8 cellular contexts compared by ENCODE assay signal in the genomic region with DNA sequence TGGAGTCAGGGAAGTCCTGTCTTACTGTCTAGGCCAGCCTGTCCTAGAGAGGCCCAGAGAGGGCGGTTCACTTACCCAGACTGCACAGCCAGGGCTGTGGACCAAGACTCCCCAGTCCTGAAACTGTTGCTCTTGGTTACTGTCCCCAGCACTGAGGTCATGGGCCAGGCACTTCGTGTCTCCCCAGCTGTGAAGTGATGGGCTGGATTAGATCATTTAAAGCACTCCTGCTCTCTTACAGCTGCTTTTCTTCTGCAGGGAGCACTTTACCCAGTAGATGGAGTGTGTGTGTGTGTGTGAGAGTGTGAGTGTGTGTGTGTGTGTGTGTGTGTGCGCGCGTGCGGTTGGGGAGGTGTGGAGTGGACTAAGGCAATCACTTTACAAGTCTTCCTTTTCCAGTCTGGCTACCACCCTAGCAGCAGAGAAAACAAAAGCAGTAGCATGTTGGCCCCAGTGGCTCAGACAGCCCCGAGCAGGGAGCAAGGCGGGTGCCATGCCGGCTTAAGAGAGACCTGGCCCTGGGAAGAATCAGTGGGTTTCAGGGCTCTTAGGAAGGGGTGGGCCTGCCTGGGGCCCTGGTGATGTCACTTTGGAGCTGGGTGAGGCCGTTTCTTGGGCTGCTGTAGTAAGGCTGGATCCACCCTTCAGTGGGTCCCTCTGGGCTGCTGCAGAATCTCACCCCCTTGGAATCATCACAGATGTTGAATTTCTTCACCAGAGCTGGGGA. TPM values are rescaled to one million over a fixed set of nuclear protein-coding genes. Genes with fewer than 3 reads are reported as not detected.
A peak's percentile ranks its signal among the peaks of the same experiment; 100 is the strongest.
DNase-seq lines count a peak whose midpoint lies in the region; ATAC-seq and TF ChIP-seq lines count a peak whose summit lies in the region.

No MANE protein-coding gene starts in this region.

- H3K9ac ChIP-seq in KMS-11: peak overlapping the region; percentile 44; the same call in 1 of the 2 replicates
- no peak overlapping the region for H3K9ac ChIP-seq in mammary epithelial cell (ENCODE audit: insufficient read depth, low read length)

- H3K9me2 ChIP-seq in DOHH2 (replicated peaks; ENCODE audit: control insufficient read depth, low read length): no peaks in the 10 kb centered on the region

- DNase-seq in mammary epithelial cell (peak; percentile 29), mucosa of descending colon (peak in 2 of 3 donors; percentile 55 to 61), NCI-H2107 treated with DMSO at 0.1 percent for 48 hours (lab: John Stamatoyannopoulos, UW; ENCODE audit: unreplicated experiment) (no peak)
- DNase-seq in effector memory CD4-positive, alpha-beta T cell: no peak
- DNase-seq in stimulated activated CD4-positive, alpha-beta T cell treated with anti-CD3 and anti-CD28 coated beads, Interleukin-4, amount 100 ng/mL, for 4 hours: no peak

- H3K27me3 ChIP-seq in DOHH2 (ENCODE audit: control insufficient read depth, low read length) (peaks cover 6% of the 10 kb centered on the region), KMS-11 (ENCODE audit: insufficient read depth, low read depth) (no peaks in the 10 kb centered on the region; the same call in 1 of the 2 replicates), mammary epithelial cell (ENCODE audit: insufficient read depth, low read length) (no peaks in the 10 kb centered on the region)
- H3K27me3 ChIP-seq in effector memory CD4-positive, alpha-beta T cell (replicated peaks; ENCODE audit: control insufficient read depth, insufficient read depth, low read length, poor library complexity, severe bottlenecking): no peaks in the 10 kb centered on the region

- in situ Hi-C loops in mammary epithelial cell (cut with MboI; ENCODE audit: low sequenced_read_pairs in 2 of 2): loop anchor here in 1 of 2 donors (25.0 kb wide), 1 partner anchor 292 kb away; a partner anchor contains a TSS

- WGBS in mammary epithelial cell (ENCODE audit: low coverage, missing lambda C conversion rate): 71% methylated on average over 10 of the region's 10 CpGs

- no peak overlapping the region for H3K27ac ChIP-seq in DOHH2 (ENCODE audit: low read depth, low read length)
- H3K27ac ChIP-seq in KMS-11: peak overlapping the region; percentile 60
- H3K27ac ChIP-seq in mammary epithelial cell (ENCODE audit: insufficient read depth, low read depth, low read length): peak overlapping the region; percentile 63
- H3K27ac ChIP-seq in effector memory CD4-positive, alpha-beta T cell (ENCODE audit: insufficient read depth, low read length, poor library complexity, severe bottlenecking): no peak overlapping the region

- BruUV-seq in mammary epithelial cell (replicated peaks; lab: Mats Ljungman, UMichigan): no TSS peak

- H3K36me3 ChIP-seq in DOHH2 (ENCODE audit: control insufficient read depth, low read length) (no peaks in the 10 kb centered on the region), KMS-11 (ENCODE audit: insufficient read depth) (no peaks in the 10 kb centered on the region), mammary epithelial cell (ENCODE audit: insufficient read depth, low read length) (no peaks in the 10 kb centered on the region), mucosa of descending colon (ENCODE audit: low read depth) (no peaks in the 10 kb centered on the region)
- no peaks in the 10 kb centered on the region for H3K36me3 ChIP-seq in effector memory CD4-positive, alpha-beta T cell (ENCODE audit: control insufficient read depth, insufficient read depth, low read length)

- H2AFZ ChIP-seq in KMS-11 (ENCODE audit: low read depth) (0 out of 2 replicates have a peak overlapping the region, but pooled peaks have one; percentile 2), mammary epithelial cell (ENCODE audit: low read depth, low read length) (no peak overlapping the region)

- peaks cover 12% of the 10 kb centered on the region for H4K20me1 ChIP-seq in DOHH2 (ENCODE audit: control insufficient read depth, insufficient read depth, low read depth, low read length)
- H4K20me1 ChIP-seq in KMS-11 (ENCODE audit: insufficient read depth): no peaks in the 10 kb centered on the region
- no peaks in the 10 kb centered on the region for H4K20me1 ChIP-seq in mammary epithelial cell (ENCODE audit: insufficient read depth, low read length)

- peaks cover under 1% of the 10 kb centered on the region; the same call in 1 of the 2 replicates for H3F3A ChIP-seq in DOHH2 (ENCODE audit: control insufficient read depth, insufficient read depth)

- TF ChIP-seq CTCF in DOHH2 (IDR thresholded peaks at IDR 0.05; ENCODE audit: low read depth, low read length, poor library complexity, severe bottlenecking) (no peak), KMS-11 (conservative IDR thresholded peaks at IDR 0.05; ENCODE audit: low read depth, low read length) (peak; percentile 40; the same call in 1 of the 2 replicates), mammary epithelial cell (conservative IDR thresholded peaks at IDR 0.05 in 1 of 2, IDR thresholded peaks at IDR 0.05 in 1 of 2; ENCODE audit: extremely low read depth in 1 of 2, insufficient read depth in 1 of 2, low read depth in 1 of 2, low read length in 2 of 2) (peak in 1 of 2 donors; percentile 7), mucosa of descending colon (IDR thresholded peaks at IDR 0.05) (no peak)

- H3K4me3 ChIP-seq in DOHH2 (ENCODE audit: low read length) (peak overlapping the region; percentile 91; the same call in 1 of the 2 replicates), KMS-11 (IDR thresholded peaks at IDR 0.05; ENCODE audit: insufficient read depth, low read depth, low read length) (no peak overlapping the region), mammary epithelial cell (replicated peaks in 1 of 3; ENCODE audit: insufficient read depth in 1 of 3, low read depth in 2 of 3, low read length in 3 of 3) (peak overlapping the region in 1 of 3 experiments; percentile 96), mucosa of descending colon (no peak overlapping the region)
- H3K4me3 ChIP-seq in effector memory CD4-positive, alpha-beta T cell (ENCODE audit: insufficient read depth, low read depth, low read length, poor library complexity, severe bottlenecking): no peak overlapping the region

- ATAC-seq in mucosa of descending colon (peak; percentile 49), GM18517 (IDR thresholded peaks at IDR 0.05; ENCODE audit: unreplicated experiment) (no peak)

- H3K4me2 ChIP-seq in DOHH2 (ENCODE audit: low read length) (peak overlapping the region; percentile 92), KMS-11 (peak overlapping the region; percentile 95), mammary epithelial cell (ENCODE audit: insufficient read depth, low read depth, low read length) (peak overlapping the region; percentile 80)

- intact Hi-C loops in mammary epithelial cell (cut with micrococcal nuclease): loop anchor here (1.0 kb wide), 2 partner anchors 26 to 45 kb away; no protein-coding TSS in a partner anchor
- intact Hi-C loops in mucosa of descending colon (cut with DNase I, micrococcal nuclease): loop anchor here (10.0 kb wide), 2 partner anchors 70 to 140 kb away; no protein-coding TSS in a partner anchor

- CTCF ChIA-PET in mammary epithelial cell (lab: Charles Lee; ENCODE audit: low non-redundant PET): no interaction called here

- H3K4me1 ChIP-seq in DOHH2 (ENCODE audit: control insufficient read depth, low read length): peaks cover 25% of the 10 kb centered on the region
- H3K4me1 ChIP-seq in KMS-11 (ENCODE audit: low read depth, poor library complexity, severe bottlenecking): peaks cover 44% of the 10 kb centered on the region
- peaks cover 36% of the 10 kb centered on the region for H3K4me1 ChIP-seq in mammary epithelial cell (ENCODE audit: insufficient read depth, low read length)
- H3K4me1 ChIP-seq in mucosa of descending colon (ENCODE audit: low read depth): peaks cover 34% of the 10 kb centered on the region
- H3K4me1 ChIP-seq in effector memory CD4-positive, alpha-beta T cell (ENCODE audit: control insufficient read depth, insufficient read depth, low read length, poor library complexity, severe bottlenecking): peaks cover 17% of the 10 kb centered on the region

- dilution Hi-C loops in mammary epithelial cell (cut with HindIII; ENCODE audit: low sequenced_read_pairs): loop anchor here (25.0 kb wide), 1 partner anchor 167 kb away; no protein-coding TSS in a partner anchor

- H3K79me2 ChIP-seq in DOHH2 (ENCODE audit: control insufficient read depth, low read length) (peaks cover 57% of the 10 kb centered on the region), KMS-11 (ENCODE audit: insufficient read depth, low read depth) (peaks cover 55% of the 10 kb centered on the region), mammary epithelial cell (ENCODE audit: insufficient read depth, low read length) (peaks cover 60% of the 10 kb centered on the region)

- H3K9me3 ChIP-seq in DOHH2 (ENCODE audit: control insufficient read depth, insufficient read depth, low read length) (no peaks in the 10 kb centered on the region), mammary epithelial cell (replicated peaks; ENCODE audit: insufficient read depth, low read length) (no peaks in the 10 kb centered on the region), mucosa of descending colon (no peaks in the 10 kb centered on the region)
- H3K9me3 ChIP-seq in effector memory CD4-positive, alpha-beta T cell (ENCODE audit: control insufficient read depth, low read length): no peaks in the 10 kb centered on the region

RNA-seq across cellular contexts. Expression of a gene that starts 2.4 kb away (rescaled TPM):
- total RNA-seq in mammary epithelial cell (10 to 100 TPM; 18.2 to 56.7 TPM), mucosa of descending colon (10 to 100 TPM; 22.1 to 35.5 (median 26.1) TPM)
- 13.2 TPM for polyA plus RNA-seq in mammary epithelial cell
- 17.3 TPM for polyA minus RNA-seq in mammary epithelial cell

Comparison
In these comparisons a context has a peak if more than half of its experiments do, and no peak if none do; other contexts are left out.
1. H3K27ac ChIP-seq: peak in KMS-11 (single experiment) and mammary epithelial cell (single experiment); none in DOHH2 (single experiment) and effector memory CD4-positive, alpha-beta T cell (single experiment).
2. DNase-seq: peak in mammary epithelial cell (single experiment) and mucosa of descending colon (2 of 3); none in NCI-H2107 treated with DMSO at 0.1 percent for 48 hours (single experiment), effector memory CD4-positive, alpha-beta T cell (0 of 3) and stimulated activated CD4-positive, alpha-beta T cell treated with anti-CD3 and anti-CD28 coated beads, Interleukin-4, amount 100 ng/mL, for 4 hours (0 of 2).
3. Peak in every context shown above with its lines, with median percentiles within 50 percentile points of each other: H3K4me2 ChIP-seq.